In genomic region chr13:110371550-110372465, GRCh38 we compare ENCODE assay signal across 1 cellular context.
TF ChIP-seq lines count a peak whose summit lies in the region.

No MANE protein-coding gene starts in this region.

TF ChIP-seq in HepG2, 621 proteins besides CTCF, POLR2A, EP300 and RAD21 (continued from another document):
- TF ChIP-seq, protein P1, sequence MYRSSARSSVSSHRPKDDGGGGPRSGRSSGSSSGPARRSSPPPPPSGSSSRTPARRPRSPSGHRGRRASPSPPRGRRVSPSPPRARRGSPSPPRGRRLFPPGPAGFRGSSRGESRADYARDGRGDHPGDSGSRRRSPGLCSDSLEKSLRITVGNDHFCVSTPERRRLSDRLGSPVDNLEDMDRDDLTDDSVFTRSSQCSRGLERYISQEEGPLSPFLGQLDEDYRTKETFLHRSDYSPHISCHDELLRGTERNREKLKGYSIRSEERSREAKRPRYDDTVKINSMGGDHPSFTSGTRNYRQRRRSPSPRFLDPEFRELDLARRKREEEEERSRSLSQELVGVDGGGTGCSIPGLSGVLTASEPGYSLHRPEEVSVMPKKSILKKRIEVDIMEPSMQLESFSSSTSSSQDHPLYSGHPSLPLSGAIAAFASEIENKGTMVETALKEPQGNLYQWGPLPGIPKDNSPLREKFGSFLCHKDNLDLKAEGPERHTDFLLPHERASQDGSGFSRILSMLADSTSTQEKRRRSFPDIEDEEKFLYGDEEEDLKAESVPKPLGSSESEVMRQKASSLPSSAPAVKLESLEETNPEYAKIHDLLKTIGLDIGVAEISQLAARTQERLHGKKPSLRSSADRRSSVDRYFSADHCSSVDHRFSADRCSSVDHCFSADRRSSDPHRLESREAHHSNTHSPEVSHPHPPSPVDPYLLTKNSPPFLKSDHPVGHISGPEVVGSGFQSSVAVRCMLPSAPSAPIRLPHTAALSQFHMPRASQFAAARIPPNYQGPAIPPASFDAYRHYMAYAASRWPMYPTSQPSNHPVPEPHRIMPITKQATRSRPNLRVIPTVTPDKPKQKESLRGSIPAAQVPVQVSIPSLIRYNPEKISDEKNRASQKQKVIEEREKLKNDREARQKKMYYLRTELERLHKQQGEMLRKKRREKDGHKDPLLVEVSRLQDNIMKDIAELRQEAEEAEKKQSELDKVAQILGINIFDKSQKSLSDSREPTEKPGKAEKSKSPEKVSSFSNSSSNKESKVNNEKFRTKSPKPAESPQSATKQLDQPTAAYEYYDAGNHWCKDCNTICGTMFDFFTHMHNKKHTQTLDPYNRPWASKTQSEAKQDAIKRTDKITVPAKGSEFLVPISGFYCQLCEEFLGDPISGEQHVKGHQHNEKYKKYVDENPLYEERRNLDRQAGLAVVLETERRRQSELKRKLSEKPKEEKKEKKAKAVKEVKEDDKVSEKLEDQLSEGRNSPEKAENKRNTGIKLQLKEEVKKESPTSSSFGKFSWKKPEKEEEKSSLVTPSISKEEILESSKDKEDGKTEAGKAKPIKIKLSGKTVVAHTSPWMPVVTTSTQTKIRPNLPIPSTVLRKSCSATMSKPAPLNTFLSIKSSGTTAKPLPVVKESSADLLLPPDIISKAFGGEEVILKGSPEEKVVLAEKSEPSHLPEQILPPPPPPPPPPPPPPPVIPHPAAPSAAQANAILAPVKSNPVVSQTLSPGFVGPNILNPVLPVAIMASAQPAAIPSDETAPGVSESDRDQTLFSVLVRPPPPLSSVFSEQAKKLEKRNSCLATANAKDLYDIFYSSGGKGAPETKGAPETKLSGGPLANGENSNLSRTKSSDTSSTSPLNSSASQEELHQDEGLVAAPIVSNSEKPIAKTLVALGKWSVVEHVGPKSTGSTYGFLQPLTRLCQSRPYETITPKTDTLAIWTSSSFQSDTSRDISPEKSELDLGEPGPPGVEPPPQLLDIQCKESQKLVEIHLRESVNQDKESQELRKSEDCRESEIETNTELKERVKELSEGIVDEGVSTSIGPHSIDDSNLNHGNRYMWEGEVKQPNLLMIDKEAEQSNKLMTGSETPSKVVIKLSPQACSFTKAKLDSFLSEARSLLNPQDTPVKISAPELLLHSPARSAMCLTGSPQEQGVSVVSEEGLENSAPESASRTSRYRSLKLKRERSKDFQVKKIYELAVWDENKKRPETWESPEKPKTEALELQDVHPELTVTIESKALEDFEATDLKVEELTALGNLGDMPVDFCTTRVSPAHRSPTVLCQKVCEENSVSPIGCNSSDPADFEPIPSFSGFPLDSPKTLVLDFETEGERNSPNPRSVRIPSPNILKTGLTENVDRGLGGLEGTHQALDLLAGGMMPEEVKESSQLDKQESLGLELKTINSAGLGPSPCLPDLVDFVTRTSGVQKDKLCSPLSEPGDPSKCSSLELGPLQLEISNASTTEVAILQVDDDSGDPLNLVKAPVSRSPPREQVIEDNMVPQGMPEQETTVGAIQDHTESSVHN (CRISPR knock-in tag; IDR thresholded peaks at IDR 0.05) = no peak
- TF ChIP-seq SALL2 (CRISPR knock-in tag; IDR thresholded peaks at IDR 0.05) (no peak), E2F1 (CRISPR knock-in tag; IDR thresholded peaks at IDR 0.05) (no peak), CREB3 (CRISPR knock-in tag; IDR thresholded peaks at IDR 0.05) (no peak), TOE1 (CRISPR knock-in tag; IDR thresholded peaks at IDR 0.05) (no peak), NR0B2 (CRISPR knock-in tag; IDR thresholded peaks at IDR 0.05) (no peak), TCF7 (IDR thresholded peaks at IDR 0.05; ENCODE audit: low read depth) (no peak), THRA (CRISPR knock-in tag; IDR thresholded peaks at IDR 0.05; ENCODE audit: borderline replicate concordance) (no peak)
- TF ChIP-seq, protein P2, sequence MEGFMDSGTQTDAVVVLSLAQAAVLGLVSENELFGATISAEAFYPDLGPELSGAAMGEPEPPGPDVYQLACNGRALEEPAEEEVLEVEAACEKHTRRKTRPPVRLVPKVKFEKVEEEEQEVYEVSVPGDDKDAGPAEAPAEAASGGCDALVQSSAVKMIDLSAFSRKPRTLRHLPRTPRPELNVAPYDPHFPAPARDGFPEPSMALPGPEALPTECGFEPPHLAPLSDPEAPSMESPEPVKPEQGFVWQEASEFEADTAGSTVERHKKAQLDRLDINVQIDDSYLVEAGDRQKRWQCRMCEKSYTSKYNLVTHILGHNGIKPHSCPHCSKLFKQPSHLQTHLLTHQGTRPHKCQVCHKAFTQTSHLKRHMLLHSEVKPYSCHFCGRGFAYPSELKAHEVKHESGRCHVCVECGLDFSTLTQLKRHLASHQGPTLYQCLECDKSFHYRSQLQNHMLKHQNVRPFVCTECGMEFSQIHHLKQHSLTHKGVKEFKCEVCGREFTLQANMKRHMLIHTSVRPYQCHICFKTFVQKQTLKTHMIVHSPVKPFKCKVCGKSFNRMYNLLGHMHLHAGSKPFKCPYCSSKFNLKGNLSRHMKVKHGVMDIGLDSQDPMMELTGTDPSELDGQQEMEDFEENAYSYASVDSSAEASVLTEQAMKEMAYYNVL (CRISPR knock-in tag; IDR thresholded peaks at IDR 0.05; ENCODE audit: borderline replicate concordance) = no peak
